Comparison of ENCODE assay signal across 18 cellular contexts in the genomic region with DNA sequence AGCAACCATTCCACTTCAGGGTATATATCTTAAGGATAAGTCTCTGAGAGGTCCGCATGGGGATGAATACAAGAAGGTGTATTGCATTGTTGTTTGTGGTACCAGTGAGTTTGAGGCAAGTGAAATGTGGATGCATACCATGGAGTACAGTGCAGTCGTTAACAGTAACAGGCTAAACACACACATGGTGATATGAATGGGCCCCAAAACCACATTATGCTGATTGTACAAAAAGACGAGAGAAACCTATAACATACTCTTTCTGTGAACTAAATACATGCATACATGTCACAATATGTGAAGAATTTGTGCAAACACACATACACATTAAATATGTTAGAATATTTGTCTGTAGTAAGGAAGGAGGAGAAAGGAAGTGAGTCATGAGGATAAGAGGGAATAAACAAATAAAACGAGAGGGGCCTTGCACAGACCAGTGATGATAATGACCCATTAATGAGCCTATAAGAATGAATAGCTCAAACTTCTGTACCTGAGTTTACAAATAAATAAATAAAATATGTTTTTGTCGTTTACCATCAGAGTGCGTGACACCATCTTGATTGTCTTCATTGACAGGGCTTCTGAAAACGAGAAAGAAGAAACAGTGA.
"Had no signal": no experiment of that assay in that cellular context is flagged by ENCODE, and none has a peak within 500 bp of the region (broad histone marks: within the 10 kb centered on the region; RNA-seq: fewer than 3 reads in every experiment).

No MANE protein-coding gene starts in this region.

- DNase-seq: activated B cell treated with CpG ODN at 0.5 μM for 24 hours; activated CD4-positive, alpha-beta T cell treated with anti-CD3 and anti-CD28 coated beads, Interleukin-2, amount 10 ng/mL, durations not matched to agents 7 days and 5 days; activated effector memory CD4-positive, alpha-beta T cell treated with Interleukin-2 at 50 U/mL for 16 hours; colonic mucosa; gastrocnemius medialis; heart right ventricle; left ventricle myocardium inferior; nephron progenitor cell; psoas muscle; spleen; stimulated activated CD4-positive, alpha-beta T cell treated with anti-CD3 and anti-CD28 coated beads, Interleukin-1b, Interleukin-23, amount 100 ng/mL, for 48 hours; stimulated activated naive CD4-positive, alpha-beta T cell had no signal

- H3K36me3 Mint-ChIP-seq: type B pancreatic cell had no signal

- ATAC-seq: gastrocnemius medialis, heart right ventricle, psoas muscle, sciatic nerve had no signal

- H3K27me3 ChIP-seq: colonic mucosa, gastrocnemius medialis, heart right ventricle, spleen, suprapubic skin had no signal

- H3K4me1 Mint-ChIP-seq: activated B cell treated with CpG ODN at 0.5 μM for 24 hours, memory B cell, nephron progenitor cell had no signal

- H3K36me3 ChIP-seq: colonic mucosa, gastrocnemius medialis, left ventricle myocardium inferior, suprapubic skin had no signal

- H3K4me3 ChIP-seq: colonic mucosa, gastrocnemius medialis, heart right ventricle, left ventricle myocardium inferior, psoas muscle, spleen, suprapubic skin had no signal

- H3K4me3 Mint-ChIP-seq: activated B cell treated with CpG ODN at 0.5 μM for 24 hours; activated CD4-positive, alpha-beta T cell treated with anti-CD3 and anti-CD28 coated beads, Interleukin-2, amount 10 ng/mL, durations not matched to agents 7 days and 5 days; memory B cell; nephron progenitor cell; T-helper 1 cell treated with Interleukin-12 subunit alpha and Interleukin-12 subunit beta and Interleukin-4 antibody, amounts not matched to agents 30 μg/mL and 1 μg/mL, for 36 hours; type B pancreatic cell had no signal

- H3K4me1 ChIP-seq: colonic mucosa, gastrocnemius medialis, left ventricle myocardium inferior, psoas muscle, suprapubic skin had no signal

- H3K9me3 ChIP-seq: colonic mucosa, gastrocnemius medialis, heart right ventricle, left ventricle myocardium inferior, psoas muscle, spleen, suprapubic skin had no signal

- H3K27me3 Mint-ChIP-seq: activated B cell treated with CpG ODN at 0.5 μM for 24 hours; activated CD4-positive, alpha-beta T cell treated with anti-CD3 and anti-CD28 coated beads, Interleukin-2, amount 10 ng/mL, durations not matched to agents 7 days and 5 days; memory B cell; type B pancreatic cell had no signal

- FAIRE-seq: keratinocyte had no signal

- H3K27ac Mint-ChIP-seq: activated B cell treated with CpG ODN at 0.5 μM for 24 hours; activated CD4-positive, alpha-beta T cell treated with anti-CD3 and anti-CD28 coated beads, Interleukin-2, amount 10 ng/mL, durations not matched to agents 7 days and 5 days; memory B cell; nephron progenitor cell; T-helper 1 cell treated with Interleukin-12 subunit alpha and Interleukin-12 subunit beta and Interleukin-4 antibody, amounts not matched to agents 30 μg/mL and 1 μg/mL, for 36 hours; type B pancreatic cell had no signal

- H3K27ac ChIP-seq: colonic mucosa, gastrocnemius medialis, heart right ventricle, left ventricle myocardium inferior, psoas muscle, spleen, suprapubic skin had no signal

- H3K9me3 Mint-ChIP-seq: activated B cell treated with CpG ODN at 0.5 μM for 24 hours; activated CD4-positive, alpha-beta T cell treated with anti-CD3 and anti-CD28 coated beads, Interleukin-2, amount 10 ng/mL, durations not matched to agents 7 days and 5 days; memory B cell; nephron progenitor cell; T-helper 1 cell treated with Interleukin-12 subunit alpha and Interleukin-12 subunit beta and Interleukin-4 antibody, amounts not matched to agents 30 μg/mL and 1 μg/mL, for 36 hours; type B pancreatic cell had no signal
